8 cellular contexts compared by ENCODE assay signal in the genomic region with DNA sequence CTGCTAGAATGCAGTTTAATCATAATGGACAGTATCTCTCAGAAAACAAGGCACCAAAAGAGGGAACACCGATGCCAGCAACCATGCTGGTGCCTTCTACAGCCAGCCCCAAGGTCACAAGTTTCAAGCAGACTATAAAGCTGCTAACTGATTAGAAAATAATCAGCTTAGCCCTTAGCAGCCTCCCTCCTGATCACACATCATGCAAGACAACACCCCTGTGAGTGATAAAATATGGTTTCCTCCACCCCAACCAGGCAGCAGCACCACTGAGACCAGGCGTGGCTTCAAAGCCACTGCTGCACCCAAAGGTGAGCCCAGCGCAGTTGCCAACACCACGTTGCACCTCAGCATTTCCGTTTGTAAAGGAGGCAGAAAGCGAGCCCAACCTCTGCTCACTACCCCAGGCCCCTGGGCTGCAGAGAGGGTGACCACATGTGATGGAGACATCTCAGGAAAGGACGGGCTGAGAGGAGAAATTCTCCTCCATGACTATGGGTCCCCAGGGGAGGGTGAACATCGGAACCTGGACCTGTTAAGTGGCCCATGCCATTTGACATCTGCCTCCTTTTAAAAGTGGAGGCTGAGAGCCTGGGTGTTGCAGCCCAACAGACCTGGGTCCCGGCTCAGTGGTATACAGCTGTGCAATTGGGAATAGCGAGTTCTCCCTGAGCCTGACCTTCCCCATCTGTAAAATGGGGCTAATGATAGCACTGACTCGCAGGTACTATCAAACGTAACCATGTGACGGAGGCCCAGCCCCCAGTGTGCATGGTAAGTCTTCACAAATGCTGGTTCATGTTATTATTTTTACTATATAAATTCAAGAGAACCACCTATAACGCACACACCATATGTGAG. TPM values are rescaled to one million over a fixed set of nuclear protein-coding genes. Genes with fewer than 3 reads are reported as not detected.
A peak's percentile ranks its signal among the peaks of the same experiment; 100 is the strongest.
DNase-seq lines count a peak whose midpoint lies in the region; ATAC-seq and TF ChIP-seq lines count a peak whose summit lies in the region.

No MANE protein-coding gene starts in this region.

- TF ChIP-seq POLR2A in vagina (IDR thresholded peaks at IDR 0.05) = no peak

- H3K27ac Mint-ChIP-seq in natural killer cell = peak overlapping the region; percentile 94 to 95

- no peaks in the 10 kb centered on the region for H3K9me3 Mint-ChIP-seq in natural killer cell

- no peaks in the 10 kb centered on the region for H3K9me3 ChIP-seq in vagina

- DNase-seq in stimulated activated CD4-positive, alpha-beta T cell treated with anti-CD3 and anti-CD28 coated beads, Interleukin-15, amount 100 ng/mL, for 24 hours = peak; percentile 63
- DNase-seq in stimulated activated CD4-positive, alpha-beta T cell treated with anti-CD3 and anti-CD28 coated beads, Interleukin-4, amount 100 ng/mL, for 1 hour = no peak
- DNase-seq in coronary artery (ENCODE audit: low spot score) (peak; percentile 68), natural killer cell (peak; percentile 55), vagina (ENCODE audit: extremely low spot score in 2 of 2) (peak; percentile 85 to 89), Kasumi-1 (lab: John Stamatoyannopoulos, UW) (no peak), KBM-7 (no peak)

- ATAC-seq in natural killer cell = peak; percentile 78 to 87 (median 86)
- no peak for ATAC-seq in GM18502 (IDR thresholded peaks at IDR 0.05; ENCODE audit: poor library complexity, unreplicated experiment)

- no peaks in the 10 kb centered on the region for H3K27me3 Mint-ChIP-seq in natural killer cell (ENCODE audit: low read depth in 2 of 2)

- H3K27ac ChIP-seq in coronary artery (peak overlapping the region; percentile 50 to 75), vagina (peak overlapping the region; percentile 78)

- intact Hi-C loops in natural killer cell (cut with micrococcal nuclease) = loop anchor here (2.0 to 10.0 kb wide), 5 partner anchors 36 to 571 kb away; no protein-coding TSS in a partner anchor
- intact Hi-C loops in vagina (cut with DNase I) = no loop called here

- peak overlapping the region; percentile 91 for H3K4me3 Mint-ChIP-seq in natural killer cell

- peaks cover 67% of the 10 kb centered on the region for H3K4me1 ChIP-seq in vagina

- no peak for TF ChIP-seq CTCF in coronary artery (IDR thresholded peaks at IDR 0.05)
- no peak for TF ChIP-seq CTCF in natural killer cell (IDR thresholded peaks at IDR 0.05)
- TF ChIP-seq CTCF in vagina (IDR thresholded peaks at IDR 0.05) = no peak

- H3K4me1 Mint-ChIP-seq in natural killer cell = peaks cover 63 to 65% of the 10 kb centered on the region in 2 donors

- H3K36me3 Mint-ChIP-seq in natural killer cell = no peaks in the 10 kb centered on the region

- no peaks in the 10 kb centered on the region for H3K27me3 ChIP-seq in vagina

- no peaks in the 10 kb centered on the region for H3K36me3 ChIP-seq in vagina

- H3K4me3 ChIP-seq in coronary artery (no peak overlapping the region), vagina (no peak overlapping the region)

- in situ Hi-C loops in KBM-7 (cut with MboI; ENCODE audit: low pct_unique_long_range_greater_than_20kb, low sequenced_read_pairs) = no loop called here

RNA-seq across cellular contexts. Expression of a gene that starts 11.5 kb away (rescaled TPM):
- total RNA-seq in natural killer cell (100 to 1,000 TPM; 143 to 167 (median 166) TPM), vagina (1,405 TPM)

Comparison
In these comparisons a context has a peak if more than half of its experiments do, and no peak if none do; other contexts are left out.
1. DNase-seq: peak in stimulated activated CD4-positive, alpha-beta T cell treated with anti-CD3 and anti-CD28 coated beads, Interleukin-15, amount 100 ng/mL, for 24 hours (single experiment), coronary artery (single experiment), natural killer cell (single experiment) and vagina (2 of 2); none in stimulated activated CD4-positive, alpha-beta T cell treated with anti-CD3 and anti-CD28 coated beads, Interleukin-4, amount 100 ng/mL, for 1 hour (single experiment), Kasumi-1 (0 of 2) and KBM-7 (single experiment).